In genomic region chr4:99228706-99229105, GRCh38 we compare ENCODE assay signal across 13 cellular contexts. TPM values are rescaled to one million over a fixed set of nuclear protein-coding genes. Genes with fewer than 3 reads are reported as not detected.
"Had no signal": no experiment of that assay in that cellular context is flagged by ENCODE, and none has a peak within 500 bp of the region (broad histone marks: within the 10 kb centered on the region; RNA-seq: fewer than 3 reads in every experiment).

No MANE protein-coding gene starts in this region.

RNA-seq across cellular contexts. Expression of gene ADH6, which starts 9.7 kb away (rescaled TPM):
- total RNA-seq: activated B cell treated with CpG ODN at 0.5 μM for 24 hours; activated CD4-positive, alpha-beta memory T cell treated with anti-CD3 and anti-CD28 coated beads for 36 hours; activated CD4-positive, alpha-beta memory T cell treated with anti-CD3 and anti-CD28 coated beads, Interleukin-2, amount 10 ng/mL, durations not matched to agents 7 days and 5 days; activated CD4-positive, alpha-beta T cell treated with anti-CD3 and anti-CD28 coated beads for 36 hours; activated CD4-positive, alpha-beta T cell treated with anti-CD3 and anti-CD28 coated beads, Interleukin-2, amount 10 ng/mL, durations not matched to agents 24 days and 14 days; activated CD4-positive, alpha-beta T cell treated with anti-CD3 and anti-CD28 coated beads, Interleukin-2, amount 10 ng/mL, durations not matched to agents 7 days and 5 days; activated CD8-positive, alpha-beta memory T cell treated with anti-CD3 and anti-CD28 coated beads for 36 hours; activated CD8-positive, alpha-beta memory T cell treated with anti-CD3 and anti-CD28 coated beads, Interleukin-2, amount 10 ng/mL, durations not matched to agents 7 days and 5 days; activated CD8-positive, alpha-beta T cell treated with anti-CD3 and anti-CD28 coated beads for 36 hours; activated CD8-positive, alpha-beta T cell treated with anti-CD3 and anti-CD28 coated beads, Interleukin-2, amount 10 ng/mL, durations not matched to agents 7 days and 5 days; T-helper 1 cell treated with Interleukin-12 subunit alpha and Interleukin-12 subunit beta and Interleukin-4 antibody, amounts not matched to agents 30 ng/mL and 1 ng/mL, for 36 hours; T-helper 17 cell; T-helper 2 cell treated with Interferon-gamma antibody and Interleukin-4, amounts not matched to agents 100 ng/mL and 5 ng/mL, for 36 hours had no signal
